In genomic region chrX:132488819-132489255, GRCh38 we compare ENCODE assay signal across 8 cellular contexts. TPM values are rescaled to one million over a fixed set of nuclear protein-coding genes. Genes with fewer than 3 reads are reported as not detected.
DNase-seq lines count a peak whose midpoint lies in the region; ATAC-seq and TF ChIP-seq lines count a peak whose summit lies in the region.

TSS of gene MBNL3 (minus strand) at chrX:132489038. CDS start at chrX:132439611, 49,427 bp downstream.

- no peak for TF ChIP-seq CTCF in AG04449 (IDR thresholded peaks at IDR 0.05; ENCODE audit: insufficient read depth, low read length, missing control alignments)

- POLR2A ChIA-PET in AG04449 (lab: Yijun Ruan, JAX), result no interaction called here

- DNase-seq in AG04449 (ENCODE audit: low read depth, low spot score) (no peak), NCI-H524 treated with DMSO at 0.1 percent for 48 hours (lab: John Stamatoyannopoulos, UW) (peak; percentile 63), medulla oblongata (ENCODE audit: extremely low spot score) (peak; percentile 51)
- peak; percentile 66 for DNase-seq in activated CD4-positive, alpha-beta T cell treated with anti-CD3 and anti-CD28 coated beads, Interleukin-2, amount 50 U/mL, for 1 hour
- peak; percentile 33 for DNase-seq in stimulated activated CD8-positive, alpha-beta memory T cell treated with anti-CD3 and anti-CD28 coated beads, Interleukin-15, amount 100 ng/mL, for 1 hour (ENCODE audit: low read depth)

- no peaks in the 10 kb centered on the region for H3K9me3 ChIP-seq in ectodermal cell (ENCODE audit: control insufficient read depth, low read length)

- peak; percentile 48 for ATAC-seq in HG03135 (IDR thresholded peaks at IDR 0.05; ENCODE audit: unreplicated experiment)

- no peaks in the 10 kb centered on the region for H3K4me1 ChIP-seq in ectodermal cell (ENCODE audit: control insufficient read depth, insufficient read depth, low read length)

- H3K36me3 ChIP-seq in ectodermal cell (ENCODE audit: control insufficient read depth, insufficient read depth, low read length), result no peaks in the 10 kb centered on the region

- peak within 1 kb of the TSS; percentile 61 for H3K4me3 ChIP-seq in AG04449 (ENCODE audit: low read depth, low read length)
- peak within 1 kb of the TSS; percentile 46 for H3K4me3 ChIP-seq in ectodermal cell (ENCODE audit: insufficient read depth, low read depth, low read length)

- peak within 1 kb of the TSS; percentile 36 for H3K27ac ChIP-seq in ectodermal cell (ENCODE audit: insufficient read depth, low read depth, low read length, poor library complexity, severe bottlenecking)

- peaks cover 29% of the 10 kb centered on the region for H3K27me3 ChIP-seq in ectodermal cell (ENCODE audit: control insufficient read depth, insufficient read depth, low read length, poor library complexity, severe bottlenecking)

- CTCF ChIA-PET in AG04449 (lab: Yijun Ruan, JAX), result no interaction called here

- peak; percentile 60 for TF ChIP-seq POLR2A in GM18951 (IDR thresholded peaks at IDR 0.05; ENCODE audit: extremely low read depth, insufficient read depth, insufficient read length)

- in situ Hi-C loops in GM18951 (cut with MboI; ENCODE audit: low sequenced_read_pairs, unreplicated experiment), result no loop called here

- 1% methylated on average over 28 of the region's 28 CpGs for WGBS in ectodermal cell, 2 experiments

RNA-seq across cellular contexts. Expression of gene MBNL3, which starts in this region (rescaled TPM):
- polyA plus RNA-seq in ectodermal cell (2013, experiment 1 of 4), result 8.9 TPM
- polyA plus RNA-seq in ectodermal cell (2013, experiment 2 of 4), result 7.7 TPM
- 6.5 TPM for polyA plus RNA-seq in ectodermal cell (2013, experiment 3 of 4)
- polyA plus RNA-seq in ectodermal cell (2013, experiment 4 of 4), result 8.6 TPM
